In the genomic region with DNA sequence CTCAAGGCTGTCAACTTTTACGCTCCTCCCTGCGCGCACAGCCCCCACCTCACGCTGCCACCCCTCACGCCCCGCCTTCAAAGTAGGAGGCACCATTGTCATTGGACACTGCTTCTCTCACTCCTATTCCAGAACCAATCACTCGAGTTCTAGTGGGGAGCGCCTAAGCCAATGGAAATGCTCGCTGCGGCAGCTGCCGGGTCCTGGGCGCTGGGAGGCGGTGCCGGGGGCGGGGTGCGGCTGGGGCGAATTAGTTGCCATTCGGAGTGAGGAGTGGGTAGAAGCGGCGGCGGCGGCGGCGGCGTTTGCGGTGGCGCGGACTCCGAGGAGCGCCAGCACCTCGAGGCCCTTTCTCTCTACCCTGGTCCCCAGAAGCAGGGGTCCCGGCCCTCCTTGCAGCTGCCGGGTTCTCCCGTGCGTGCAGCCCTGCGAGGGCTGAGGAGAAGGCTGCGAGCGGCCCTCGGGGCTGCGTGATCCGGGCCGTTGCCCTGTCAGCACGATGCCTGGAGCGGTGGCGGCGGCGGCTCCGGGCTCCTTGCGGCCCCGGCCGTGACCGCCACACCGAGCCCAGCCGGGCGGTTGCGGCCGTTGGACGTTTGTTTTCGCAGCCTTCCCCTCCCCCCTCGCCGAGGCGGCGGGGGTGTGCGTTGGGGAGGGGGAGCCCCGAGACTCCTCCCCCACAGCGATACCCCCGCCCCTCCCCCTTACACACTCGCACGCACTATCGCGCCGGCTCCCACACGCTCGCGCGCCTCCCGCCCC, we compare ENCODE assay signal across 1 cellular context.
TF ChIP-seq lines count a peak whose summit lies in the region.

A gene (plus strand): TSS at position 253 of the 762 bp plus-strand sequence. CDS start 555 bp downstream, outside the sequence.

TF ChIP-seq in GM12878, 131 proteins besides CTCF, POLR2A, EP300 and RAD21 (continued from another document):
- TF ChIP-seq, protein P1, sequence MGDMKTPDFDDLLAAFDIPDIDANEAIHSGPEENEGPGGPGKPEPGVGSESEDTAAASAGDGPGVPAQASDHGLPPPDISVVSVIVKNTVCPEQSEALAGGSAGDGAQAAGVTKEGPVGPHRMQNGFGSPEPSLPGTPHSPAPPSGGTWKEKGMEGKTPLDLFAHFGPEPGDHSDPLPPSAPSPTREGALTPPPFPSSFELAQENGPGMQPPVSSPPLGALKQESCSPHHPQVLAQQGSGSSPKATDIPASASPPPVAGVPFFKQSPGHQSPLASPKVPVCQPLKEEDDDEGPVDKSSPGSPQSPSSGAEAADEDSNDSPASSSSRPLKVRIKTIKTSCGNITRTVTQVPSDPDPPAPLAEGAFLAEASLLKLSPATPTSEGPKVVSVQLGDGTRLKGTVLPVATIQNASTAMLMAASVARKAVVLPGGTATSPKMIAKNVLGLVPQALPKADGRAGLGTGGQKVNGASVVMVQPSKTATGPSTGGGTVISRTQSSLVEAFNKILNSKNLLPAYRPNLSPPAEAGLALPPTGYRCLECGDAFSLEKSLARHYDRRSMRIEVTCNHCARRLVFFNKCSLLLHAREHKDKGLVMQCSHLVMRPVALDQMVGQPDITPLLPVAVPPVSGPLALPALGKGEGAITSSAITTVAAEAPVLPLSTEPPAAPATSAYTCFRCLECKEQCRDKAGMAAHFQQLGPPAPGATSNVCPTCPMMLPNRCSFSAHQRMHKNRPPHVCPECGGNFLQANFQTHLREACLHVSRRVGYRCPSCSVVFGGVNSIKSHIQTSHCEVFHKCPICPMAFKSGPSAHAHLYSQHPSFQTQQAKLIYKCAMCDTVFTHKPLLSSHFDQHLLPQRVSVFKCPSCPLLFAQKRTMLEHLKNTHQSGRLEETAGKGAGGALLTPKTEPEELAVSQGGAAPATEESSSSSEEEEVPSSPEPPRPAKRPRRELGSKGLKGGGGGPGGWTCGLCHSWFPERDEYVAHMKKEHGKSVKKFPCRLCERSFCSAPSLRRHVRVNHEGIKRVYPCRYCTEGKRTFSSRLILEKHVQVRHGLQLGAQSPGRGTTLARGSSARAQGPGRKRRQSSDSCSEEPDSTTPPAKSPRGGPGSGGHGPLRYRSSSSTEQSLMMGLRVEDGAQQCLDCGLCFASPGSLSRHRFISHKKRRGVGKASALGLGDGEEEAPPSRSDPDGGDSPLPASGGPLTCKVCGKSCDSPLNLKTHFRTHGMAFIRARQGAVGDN (IDR thresholded peaks at IDR 0.05): peak; percentile 57
- TF ChIP-seq FOS (IDR thresholded peaks at IDR 0.05; ENCODE audit: borderline replicate concordance, extremely low read depth, insufficient read length): peak; percentile 86
- peak; percentile 91 for TF ChIP-seq TAF1 (IDR thresholded peaks at IDR 0.05; ENCODE audit: borderline replicate concordance, low read depth, low read length)
- TF ChIP-seq ZSCAN29 (IDR thresholded peaks at IDR 0.05): peak; percentile 66; the same call in 1 of the 2 replicates
- peak; percentile 55; the same call in 1 of the 2 replicates for TF ChIP-seq ZNF207 (IDR thresholded peaks at IDR 0.05; ENCODE audit: borderline replicate concordance)
- TF ChIP-seq, protein P2, sequence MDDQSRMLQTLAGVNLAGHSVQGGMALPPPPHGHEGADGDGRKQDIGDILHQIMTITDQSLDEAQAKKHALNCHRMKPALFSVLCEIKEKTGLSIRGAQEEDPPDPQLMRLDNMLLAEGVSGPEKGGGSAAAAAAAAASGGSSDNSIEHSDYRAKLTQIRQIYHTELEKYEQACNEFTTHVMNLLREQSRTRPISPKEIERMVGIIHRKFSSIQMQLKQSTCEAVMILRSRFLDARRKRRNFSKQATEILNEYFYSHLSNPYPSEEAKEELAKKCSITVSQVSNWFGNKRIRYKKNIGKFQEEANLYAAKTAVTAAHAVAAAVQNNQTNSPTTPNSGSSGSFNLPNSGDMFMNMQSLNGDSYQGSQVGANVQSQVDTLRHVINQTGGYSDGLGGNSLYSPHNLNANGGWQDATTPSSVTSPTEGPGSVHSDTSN (IDR thresholded peaks at IDR 0.05; ENCODE audit: insufficient replicate concordance, low read depth, low read length): peak; percentile 98
- peak; percentile 82 for TF ChIP-seq IKZF1 (conservative IDR thresholded peaks at IDR 0.05)
- TF ChIP-seq CBX5 (IDR thresholded peaks at IDR 0.05; ENCODE audit: low read depth): peak; percentile 89
- TF ChIP-seq ASH2L (IDR thresholded peaks at IDR 0.05; ENCODE audit: borderline replicate concordance, low read depth): peak; percentile 93; the same call in 1 of the 2 replicates
- peak; percentile 87 for TF ChIP-seq POLR2AphosphoS5 (IDR thresholded peaks at IDR 0.05; ENCODE audit: low read length)
- TF ChIP-seq, protein P3, sequence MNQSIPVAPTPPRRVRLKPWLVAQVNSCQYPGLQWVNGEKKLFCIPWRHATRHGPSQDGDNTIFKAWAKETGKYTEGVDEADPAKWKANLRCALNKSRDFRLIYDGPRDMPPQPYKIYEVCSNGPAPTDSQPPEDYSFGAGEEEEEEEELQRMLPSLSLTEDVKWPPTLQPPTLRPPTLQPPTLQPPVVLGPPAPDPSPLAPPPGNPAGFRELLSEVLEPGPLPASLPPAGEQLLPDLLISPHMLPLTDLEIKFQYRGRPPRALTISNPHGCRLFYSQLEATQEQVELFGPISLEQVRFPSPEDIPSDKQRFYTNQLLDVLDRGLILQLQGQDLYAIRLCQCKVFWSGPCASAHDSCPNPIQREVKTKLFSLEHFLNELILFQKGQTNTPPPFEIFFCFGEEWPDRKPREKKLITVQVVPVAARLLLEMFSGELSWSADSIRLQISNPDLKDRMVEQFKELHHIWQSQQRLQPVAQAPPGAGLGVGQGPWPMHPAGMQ (IDR thresholded peaks at IDR 0.05; ENCODE audit: borderline replicate concordance): 0 out of 2 replicates have a peak, but pooled peaks have one; percentile 37
- no peak for TF ChIP-seq HDAC2 (IDR thresholded peaks at IDR 0.05)
- TF ChIP-seq SMC3 (IDR thresholded peaks at IDR 0.05; ENCODE audit: borderline replicate concordance, low read length): peak; percentile 15; the same call in 1 of the 2 replicates
- TF ChIP-seq, protein P4, sequence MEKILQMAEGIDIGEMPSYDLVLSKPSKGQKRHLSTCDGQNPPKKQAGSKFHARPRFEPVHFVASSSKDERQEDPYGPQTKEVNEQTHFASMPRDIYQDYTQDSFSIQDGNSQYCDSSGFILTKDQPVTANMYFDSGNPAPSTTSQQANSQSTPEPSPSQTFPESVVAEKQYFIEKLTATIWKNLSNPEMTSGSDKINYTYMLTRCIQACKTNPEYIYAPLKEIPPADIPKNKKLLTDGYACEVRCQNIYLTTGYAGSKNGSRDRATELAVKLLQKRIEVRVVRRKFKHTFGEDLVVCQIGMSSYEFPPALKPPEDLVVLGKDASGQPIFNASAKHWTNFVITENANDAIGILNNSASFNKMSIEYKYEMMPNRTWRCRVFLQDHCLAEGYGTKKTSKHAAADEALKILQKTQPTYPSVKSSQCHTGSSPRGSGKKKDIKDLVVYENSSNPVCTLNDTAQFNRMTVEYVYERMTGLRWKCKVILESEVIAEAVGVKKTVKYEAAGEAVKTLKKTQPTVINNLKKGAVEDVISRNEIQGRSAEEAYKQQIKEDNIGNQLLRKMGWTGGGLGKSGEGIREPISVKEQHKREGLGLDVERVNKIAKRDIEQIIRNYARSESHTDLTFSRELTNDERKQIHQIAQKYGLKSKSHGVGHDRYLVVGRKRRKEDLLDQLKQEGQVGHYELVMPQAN (conservative IDR thresholded peaks at IDR 0.05): peak; percentile 88
- TF ChIP-seq DPF2 (IDR thresholded peaks at IDR 0.05): peak; percentile 92
- no peak for TF ChIP-seq ZNF384 (IDR thresholded peaks at IDR 0.05; ENCODE audit: borderline replicate concordance, low read depth, low read length)
- TF ChIP-seq, protein P5, sequence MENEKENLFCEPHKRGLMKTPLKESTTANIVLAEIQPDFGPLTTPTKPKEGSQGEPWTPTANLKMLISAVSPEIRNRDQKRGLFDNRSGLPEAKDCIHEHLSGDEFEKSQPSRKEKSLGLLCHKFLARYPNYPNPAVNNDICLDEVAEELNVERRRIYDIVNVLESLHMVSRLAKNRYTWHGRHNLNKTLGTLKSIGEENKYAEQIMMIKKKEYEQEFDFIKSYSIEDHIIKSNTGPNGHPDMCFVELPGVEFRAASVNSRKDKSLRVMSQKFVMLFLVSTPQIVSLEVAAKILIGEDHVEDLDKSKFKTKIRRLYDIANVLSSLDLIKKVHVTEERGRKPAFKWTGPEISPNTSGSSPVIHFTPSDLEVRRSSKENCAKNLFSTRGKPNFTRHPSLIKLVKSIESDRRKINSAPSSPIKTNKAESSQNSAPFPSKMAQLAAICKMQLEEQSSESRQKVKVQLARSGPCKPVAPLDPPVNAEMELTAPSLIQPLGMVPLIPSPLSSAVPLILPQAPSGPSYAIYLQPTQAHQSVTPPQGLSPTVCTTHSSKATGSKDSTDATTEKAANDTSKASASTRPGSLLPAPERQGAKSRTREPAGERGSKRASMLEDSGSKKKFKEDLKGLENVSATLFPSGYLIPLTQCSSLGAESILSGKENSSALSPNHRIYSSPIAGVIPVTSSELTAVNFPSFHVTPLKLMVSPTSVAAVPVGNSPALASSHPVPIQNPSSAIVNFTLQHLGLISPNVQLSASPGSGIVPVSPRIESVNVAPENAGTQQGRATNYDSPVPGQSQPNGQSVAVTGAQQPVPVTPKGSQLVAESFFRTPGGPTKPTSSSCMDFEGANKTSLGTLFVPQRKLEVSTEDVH (IDR thresholded peaks at IDR 0.05; ENCODE audit: low read depth, partially characterized antibody): no peak
- TF ChIP-seq IKZF2 (IDR thresholded peaks at IDR 0.05): no peak; a peak in 1 of 4 replicates
- TF ChIP-seq CHD2 (IDR thresholded peaks at IDR 0.05; ENCODE audit: borderline replicate concordance, low read depth, low read length): peak; percentile 96
- no peak for TF ChIP-seq BMI1 (IDR thresholded peaks at IDR 0.05; ENCODE audit: borderline replicate concordance)
- TF ChIP-seq SIN3A (IDR thresholded peaks at IDR 0.05; ENCODE audit: low read depth, low read length): no peak
- peak; percentile 11 for TF ChIP-seq MEF2B (IDR thresholded peaks at IDR 0.05; ENCODE audit: partially characterized antibody, poor library complexity, severe bottlenecking)
- TF ChIP-seq MTA2 (IDR thresholded peaks at IDR 0.05; ENCODE audit: low read depth): 0 out of 2 replicates have a peak, but pooled peaks have one; percentile 1
- TF ChIP-seq CREB1 (IDR thresholded peaks at IDR 0.05; ENCODE audit: low read depth): peak; percentile 69
- 0 out of 2 replicates have a peak, but pooled peaks have one; percentile 48 for TF ChIP-seq SREBF1 (IDR thresholded peaks at IDR 0.05; ENCODE audit: low read length)
- TF ChIP-seq, protein P6, sequence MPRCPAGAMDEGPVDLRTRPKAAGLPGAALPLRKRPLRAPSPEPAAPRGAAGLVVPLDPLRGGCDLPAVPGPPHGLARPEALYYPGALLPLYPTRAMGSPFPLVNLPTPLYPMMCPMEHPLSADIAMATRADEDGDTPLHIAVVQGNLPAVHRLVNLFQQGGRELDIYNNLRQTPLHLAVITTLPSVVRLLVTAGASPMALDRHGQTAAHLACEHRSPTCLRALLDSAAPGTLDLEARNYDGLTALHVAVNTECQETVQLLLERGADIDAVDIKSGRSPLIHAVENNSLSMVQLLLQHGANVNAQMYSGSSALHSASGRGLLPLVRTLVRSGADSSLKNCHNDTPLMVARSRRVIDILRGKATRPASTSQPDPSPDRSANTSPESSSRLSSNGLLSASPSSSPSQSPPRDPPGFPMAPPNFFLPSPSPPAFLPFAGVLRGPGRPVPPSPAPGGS (IDR thresholded peaks at IDR 0.05; ENCODE audit: borderline replicate concordance, insufficient read depth, low read depth, low read length, poor library complexity, severe bottlenecking): peak; percentile 63
- TF ChIP-seq ETV6 (conservative IDR thresholded peaks at IDR 0.05 in 1 of 2, IDR thresholded peaks at IDR 0.05 in 1 of 2; ENCODE audit: borderline replicate concordance in 1 of 2, low read depth in 1 of 2): no peak
- TF ChIP-seq BRCA1 (IDR thresholded peaks at IDR 0.05; ENCODE audit: low read depth, low read length): 0 out of 2 replicates have a peak, but pooled peaks have one; percentile 20
- peak; percentile 30 for TF ChIP-seq SMARCA5 (IDR thresholded peaks at IDR 0.05)
- TF ChIP-seq POLR2AphosphoS2 (IDR thresholded peaks at IDR 0.05; ENCODE audit: low read depth, low read length): 0 out of 2 replicates have a peak, but pooled peaks have one; percentile 62
- no peak for TF ChIP-seq CBX3 (IDR thresholded peaks at IDR 0.05; ENCODE audit: borderline replicate concordance, low read depth)
- TF ChIP-seq TBL1XR1 (IDR thresholded peaks at IDR 0.05; ENCODE audit: low read depth, low read length): 0 out of 2 replicates have a peak, but pooled peaks have one; percentile 50
